8 cellular contexts compared by ENCODE assay signal in genomic region chr17:17836250-17836817, GRCh38.
DNase-seq lines count a peak whose midpoint lies in the region; ATAC-seq and TF ChIP-seq lines count a peak whose summit lies in the region.

No MANE protein-coding gene starts in this region.

- TF ChIP-seq RAD21 in Ishikawa (IDR thresholded peaks at IDR 0.05; ENCODE audit: low read depth), result no peak

- TF ChIP-seq EP300 in Ishikawa (IDR thresholded peaks at IDR 0.05; ENCODE audit: borderline replicate concordance), result no peak

- H3K27ac ChIP-seq in mucosa of rectum (ENCODE audit: low read depth in 2 of 2, low read length in 2 of 2), result peak overlapping the region; percentile 98 to 100

- peak; percentile 69 for DNase-seq in DMS153 treated with DMSO at 0.1 percent for 48 hours (lab: John Stamatoyannopoulos, UW; ENCODE audit: unreplicated experiment)
- DNase-seq in OCI-M1 (lab: John Stamatoyannopoulos, UW), result peak; percentile 98
- DNase-seq in activated T-cell treated with anti-CD3 and anti-CD28 coated beads, Interleukin-2, amount 50 U/mL, for 24 hours, result peak; percentile 98
- DNase-seq in erythroblast (lab: John Stamatoyannopoulos, UW), result peak; percentile 98 to 99
- peak; percentile 94 for DNase-seq in stimulated activated CD8-positive, alpha-beta memory T cell treated with anti-CD3 and anti-CD28 coated beads, Interleukin-4, amount 100 ng/mL, for 24 hours (ENCODE audit: low read depth)

- H3K27me3 ChIP-seq in mucosa of rectum (ENCODE audit: control insufficient read depth in 2 of 2, insufficient read depth in 2 of 2, low read length in 2 of 2), result no peaks in the 10 kb centered on the region

- H3K4me1 ChIP-seq in mucosa of rectum (ENCODE audit: control insufficient read depth in 2 of 2, insufficient read depth in 2 of 2, low read length in 2 of 2), result peaks cover 53 to 65% of the 10 kb centered on the region in 2 donors

- peaks cover 77% of the 10 kb centered on the region for H3K4me1 Mint-ChIP-seq in activated T-cell treated with anti-CD3 and anti-CD28 coated beads, Interleukin-2, amount 50 U/mL, for 24 hours (ENCODE audit: low read depth)

- H3K36me3 ChIP-seq in mucosa of rectum (ENCODE audit: control insufficient read depth in 2 of 2, insufficient read depth in 2 of 2, low read length in 2 of 2), result peaks cover 0 to 4% of the 10 kb centered on the region in 2 donors

- H3K9me3 ChIP-seq in mucosa of rectum (ENCODE audit: control insufficient read depth in 2 of 2, low read length in 2 of 2), result no peaks in the 10 kb centered on the region

- H3K36me3 Mint-ChIP-seq in activated T-cell treated with anti-CD3 and anti-CD28 coated beads, Interleukin-2, amount 50 U/mL, for 24 hours (ENCODE audit: low read depth), result peaks cover 43% of the 10 kb centered on the region

- H3K9ac ChIP-seq in mucosa of rectum (ENCODE audit: low read depth in 1 of 2, low read length in 2 of 2), result peak overlapping the region; percentile 96 to 99

- peak; percentile 98 for TF ChIP-seq POLR2A in erythroblast (IDR thresholded peaks at IDR 0.05; ENCODE audit: low read length)

- peak; percentile 49 for ATAC-seq in GM21619 (IDR thresholded peaks at IDR 0.05; ENCODE audit: unreplicated experiment)

- H3K9me3 Mint-ChIP-seq in activated T-cell treated with anti-CD3 and anti-CD28 coated beads, Interleukin-2, amount 50 U/mL, for 24 hours, result no peaks in the 10 kb centered on the region

- H3K4me3 Mint-ChIP-seq in activated T-cell treated with anti-CD3 and anti-CD28 coated beads, Interleukin-2, amount 50 U/mL, for 24 hours, result peak overlapping the region; percentile 94

- H3K27me3 Mint-ChIP-seq in activated T-cell treated with anti-CD3 and anti-CD28 coated beads, Interleukin-2, amount 50 U/mL, for 24 hours, result no peaks in the 10 kb centered on the region

- peak overlapping the region; percentile 83 to 89 for H3K4me3 ChIP-seq in mucosa of rectum (ENCODE audit: low read length in 2 of 2)

- H3K27ac Mint-ChIP-seq in activated T-cell treated with anti-CD3 and anti-CD28 coated beads, Interleukin-2, amount 50 U/mL, for 24 hours, result peak overlapping the region; percentile 97

TF ChIP-seq in Ishikawa, 13 proteins besides CTCF, POLR2A, EP300 and RAD21:
- no peak for TF ChIP-seq ZBTB7A (IDR thresholded peaks at IDR 0.05; ENCODE audit: low read depth)
- TF ChIP-seq USF1 (IDR thresholded peaks at IDR 0.05), result peak; percentile 35; the same call in 1 of the 2 replicates
- no peak for TF ChIP-seq NFIC (IDR thresholded peaks at IDR 0.05)
- TF ChIP-seq REST (IDR thresholded peaks at IDR 0.05; ENCODE audit: low read depth), result no peak
- TF ChIP-seq TCF12 (IDR thresholded peaks at IDR 0.05; ENCODE audit: low read depth), result no peak; the same call in 1 of the 2 replicates
- TF ChIP-seq CEBPB (IDR thresholded peaks at IDR 0.05), result no peak; the same call in 1 of the 2 replicates
- TF ChIP-seq CREB1 (IDR thresholded peaks at IDR 0.05; ENCODE audit: low read depth), result peak; percentile 47; the same call in 1 of the 2 replicates
- no peak for TF ChIP-seq FOXM1 (IDR thresholded peaks at IDR 0.05; ENCODE audit: borderline replicate concordance, low read depth)
- TF ChIP-seq YY1 (IDR thresholded peaks at IDR 0.05; ENCODE audit: low read depth), result peak; percentile 49
- no peak for TF ChIP-seq TEAD4 (IDR thresholded peaks at IDR 0.05)
- TF ChIP-seq EGR1 (IDR thresholded peaks at IDR 0.05), result no peak
- peak; percentile 70 for TF ChIP-seq MAX (IDR thresholded peaks at IDR 0.05)
- TF ChIP-seq TAF1 (IDR thresholded peaks at IDR 0.05; ENCODE audit: low read depth), result peak; percentile 80; the same call in 1 of the 2 replicates

Comparison
In these comparisons a context has a peak if more than half of its experiments do, and no peak if none do; other contexts are left out.
1. Peak in every context shown above with its lines: DNase-seq, ATAC-seq, H3K4me3 ChIP-seq and H3K27ac ChIP-seq.